Comparison of ENCODE assay signal across 8 cellular contexts in genomic region chr2:230824406-230824978, GRCh38. TPM values are rescaled to one million over a fixed set of nuclear protein-coding genes. Genes with fewer than 3 reads are reported as not detected.
A peak's percentile ranks its signal among the peaks of the same experiment; 100 is the strongest.
DNase-seq lines count a peak whose midpoint lies in the region; ATAC-seq and TF ChIP-seq lines count a peak whose summit lies in the region.

No MANE protein-coding gene starts in this region.

- H3K4me1 Mint-ChIP-seq in activated CD4-positive, alpha-beta T cell treated with anti-CD3 and anti-CD28 coated beads for 36 hours: peaks cover 5% of the 10 kb centered on the region

- peak overlapping the region; percentile 44 for H3K4me3 Mint-ChIP-seq in activated CD4-positive, alpha-beta T cell treated with anti-CD3 and anti-CD28 coated beads for 36 hours

- H3K4me3 ChIP-seq in liver (ENCODE audit: low read depth in 1 of 3, low read length in 3 of 3): peak overlapping the region; percentile 54 to 67 (median 65)

- no peaks in the 10 kb centered on the region for H3K9me3 ChIP-seq in liver (ENCODE audit: control insufficient read depth in 4 of 4, low read length in 3 of 4)

- H3K4me1 ChIP-seq in liver (ENCODE audit: control insufficient read depth in 4 of 4, insufficient read depth in 4 of 4, low read length in 3 of 4): peaks cover 2 to 10% (median 7%) of the 10 kb centered on the region in 4 donors

- peak overlapping the region in 1 of 2 donors; percentile 50 for H3K9ac ChIP-seq in liver (ENCODE audit: low read depth in 1 of 2, low read length in 2 of 2)

- no peak overlapping the region for H3K27ac Mint-ChIP-seq in activated CD4-positive, alpha-beta T cell treated with anti-CD3 and anti-CD28 coated beads for 36 hours

- ATAC-seq in HG03159 (IDR thresholded peaks at IDR 0.05; ENCODE audit: unreplicated experiment) (peak; percentile 54), GM21526 (IDR thresholded peaks at IDR 0.05; ENCODE audit: low FRiP score, unreplicated experiment) (no peak)
- peak; percentile 87 for ATAC-seq in activated CD4-positive, alpha-beta T cell treated with anti-CD3 and anti-CD28 coated beads for 36 hours

- WGBS in liver: 22% methylated on average over 14 of the region's 14 CpGs

- H3K27me3 Mint-ChIP-seq in activated CD4-positive, alpha-beta T cell treated with anti-CD3 and anti-CD28 coated beads for 36 hours: peaks cover 28% of the 10 kb centered on the region

- intact Hi-C loops in activated CD4-positive, alpha-beta T cell treated with anti-CD3 and anti-CD28 coated beads for 36 hours (cut with DNase I, micrococcal nuclease): loop anchor here (1.0 to 5.0 kb wide), 7 partner anchors 24 to 232 kb away; partner anchors contain the start of gene PSMD1 (in 1 of the 2)

- no peaks in the 10 kb centered on the region for H3K9me3 Mint-ChIP-seq in activated CD4-positive, alpha-beta T cell treated with anti-CD3 and anti-CD28 coated beads for 36 hours (ENCODE audit: low read depth)

- peak; percentile 86 to 88 for TF ChIP-seq RAD21 in liver (IDR thresholded peaks at IDR 0.05)

- no peak overlapping the region for H3K27ac ChIP-seq in liver (ENCODE audit: low read depth in 1 of 2, low read length in 2 of 2)

- H3K27me3 ChIP-seq in liver (ENCODE audit: control insufficient read depth in 4 of 4, insufficient read depth in 4 of 4, low read length in 3 of 4): peaks cover 0 to 12% (median 3%) of the 10 kb centered on the region in 4 donors

- H3K36me3 Mint-ChIP-seq in activated CD4-positive, alpha-beta T cell treated with anti-CD3 and anti-CD28 coated beads for 36 hours (ENCODE audit: low read depth): peaks cover 6% of the 10 kb centered on the region

- CTCF ChIA-PET in GM10248 (lab: Yijun Ruan, JAX): interaction anchor here (0.6 to 5.9 kb wide), 64 partner anchors 8 to 778 kb away, joined by 3 to 64 read pairs (median 5); partner anchors contain the start of genes B3GNT7, GPR55 and SPATA3
- CTCF ChIA-PET in activated CD4-positive, alpha-beta T cell treated with anti-CD3 and anti-CD28 coated beads for 36 hours (lab: Charles Lee): interaction anchor here (0.5 to 3.4 kb wide), 65 partner anchors 8 to 1748 kb away, joined by 3 to 35 read pairs (median 4); no protein-coding TSS in a partner anchor

- TF ChIP-seq CTCF in GM10248 (IDR thresholded peaks at IDR 0.05; ENCODE audit: control extremely low read depth, extremely low read depth, low read depth, missing control alignments) (peak; percentile 68), liver (IDR thresholded peaks at IDR 0.05; ENCODE audit: low read depth, low read length, missing input control) (peak; percentile 64)

- POLR2A ChIA-PET in GM10248 (lab: Yijun Ruan, JAX): interaction anchor here (0.6 kb wide), 1 partner anchor 640 kb away, joined by 3 read pairs; the partner anchor contains the start of gene NCL
- POLR2A ChIA-PET in activated CD4-positive, alpha-beta T cell treated with anti-CD3 and anti-CD28 coated beads for 36 hours (lab: Charles Lee): interaction anchor here (0.7 to 0.9 kb wide), 3 partner anchors 13 to 228 kb away, joined by 3 read pairs; no protein-coding TSS in a partner anchor

- peaks cover 0 to 5% (median 2%) of the 10 kb centered on the region in 4 donors for H3K36me3 ChIP-seq in liver (ENCODE audit: control insufficient read depth in 4 of 4, insufficient read depth in 3 of 4, low read depth in 1 of 4, low read length in 3 of 4)

- DNase-seq in GM10248 (ENCODE audit: extremely low spot score): peak; percentile 83
- peak; percentile 97 for DNase-seq in NCI-H510A treated with DMSO at 0.1 percent for 48 hours (lab: John Stamatoyannopoulos, UW)
- DNase-seq in activated CD4-positive, alpha-beta T cell treated with anti-CD3 and anti-CD28 coated beads for 36 hours: peak; percentile 62
- peak; percentile 90 for DNase-seq in dedifferentiated amniotic fluid mesenchymal stem cell (ENCODE audit: extremely low spot score)
- peak in 2 of 3 donors; percentile 20 to 48 for DNase-seq in stimulated activated CD4-positive, alpha-beta T cell treated with anti-CD3 and anti-CD28 coated beads, TNF-alpha, amount 100 ng/mL, for 48 hours (ENCODE audit: low read depth in 3 of 3)

TF ChIP-seq in liver, 16 proteins besides CTCF, POLR2A, EP300 and RAD21:
- TF ChIP-seq FOXA2 (IDR thresholded peaks at IDR 0.05): no peak

RNA-seq across cellular contexts. Expression of gene ITM2C, which starts 40.2 kb away (rescaled TPM):
- total RNA-seq in activated CD4-positive, alpha-beta T cell treated with anti-CD3 and anti-CD28 coated beads for 36 hours: 10 to 100 TPM; 29.6 to 32.9 TPM
- total RNA-seq in liver: 10 to 100 TPM; 16.7 to 45.2 TPM
- 10 to 100 TPM; 13.6 to 38.5 TPM for polyA plus RNA-seq in liver

Comparison
In these comparisons a context has a peak if more than half of its experiments do, and no peak if none do; other contexts are left out.
1. DNase-seq: peak in every context shown above with its lines; median percentile 97 in NCI-H510A treated with DMSO at 0.1 percent for 48 hours; 90 in dedifferentiated amniotic fluid mesenchymal stem cell; 83 in GM10248; 62 in activated CD4-positive, alpha-beta T cell treated with anti-CD3 and anti-CD28 coated beads for 36 hours; 34 in stimulated activated CD4-positive, alpha-beta T cell treated with anti-CD3 and anti-CD28 coated beads, TNF-alpha, amount 100 ng/mL, for 48 hours.